In genomic region chr6:7502743-7503142, GRCh38 we compare ENCODE assay signal across 10 cellular contexts. TPM values are rescaled to one million over a fixed set of nuclear protein-coding genes. Genes with fewer than 3 reads are reported as not detected.
"Had no signal": no experiment of that assay in that cellular context is flagged by ENCODE, and none has a peak within 500 bp of the region (broad histone marks: within the 10 kb centered on the region; RNA-seq: fewer than 3 reads in every experiment).

No MANE protein-coding gene starts in this region.

- H3K27ac ChIP-seq: cardiac muscle cell, gastrocnemius medialis, psoas muscle had no signal

- ATAC-seq: gastrocnemius medialis; naive thymus-derived CD4-positive, alpha-beta T cell; psoas muscle; T-helper 17 cell had no signal

- H3K9me3 ChIP-seq: gastrocnemius medialis, psoas muscle had no signal

- DNase-seq: activated B cell treated with CpG ODN at 0.5 μM for 24 hours; activated CD4-positive, alpha-beta T cell treated with anti-CD3 and anti-CD28 coated beads, Interleukin-2, amount 10 ng/mL, durations not matched to agents 24 days and 14 days; activated CD8-positive, alpha-beta memory T cell treated with anti-CD3 and anti-CD28 coated beads for 24 hours; activated naive CD4-positive, alpha-beta T cell treated with Interleukin-2 at 50 U/mL for 16 hours; gastrocnemius medialis; naive thymus-derived CD4-positive, alpha-beta T cell; psoas muscle; stimulated activated CD4-positive, alpha-beta T cell treated with anti-CD3 and anti-CD28 coated beads, Interleukin-2, amount 100 ng/mL, for 48 hours; T-helper 17 cell had no signal

- H3K4me3 ChIP-seq: cardiac muscle cell, gastrocnemius medialis, psoas muscle had no signal

- H3K36me3 ChIP-seq: cardiac muscle cell, gastrocnemius medialis had no signal

- H3K4me1 ChIP-seq: gastrocnemius medialis, psoas muscle had no signal

- H3K27me3 ChIP-seq: cardiac muscle cell had no signal

RNA-seq across cellular contexts. Expression of gene DSP, which starts 38.7 kb away (rescaled TPM):
- total RNA-seq: activated CD4-positive, alpha-beta T cell treated with anti-CD3 and anti-CD28 coated beads, Interleukin-2, amount 10 ng/mL, durations not matched to agents 24 days and 14 days had no signal
